ENCODE assay signal across 9 cellular contexts in the genomic region with DNA sequence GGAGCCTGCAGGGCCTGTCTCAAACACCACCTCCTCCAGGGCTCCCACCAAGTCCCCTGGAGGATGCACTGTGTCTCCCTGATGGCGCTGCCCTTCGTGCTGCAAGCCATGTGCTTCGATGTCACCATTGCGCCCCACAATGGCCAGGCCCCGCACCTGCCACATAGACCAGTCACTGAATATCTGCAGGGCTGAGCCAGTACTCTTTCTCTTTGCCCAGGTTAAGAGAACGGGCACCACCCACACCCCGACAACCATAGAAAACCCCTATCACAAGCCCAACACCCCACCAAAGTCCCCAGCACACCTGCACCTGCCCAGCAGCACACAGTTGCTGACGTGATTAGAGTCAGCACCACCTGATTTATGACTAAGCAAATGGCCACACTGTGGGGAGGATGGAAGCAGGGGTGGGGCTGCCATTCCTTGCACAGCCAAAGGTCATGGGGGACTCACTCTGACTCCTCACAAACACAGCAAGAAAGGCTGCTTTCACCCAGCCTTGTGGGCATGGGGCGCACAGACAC.
A peak's percentile ranks its signal among the peaks of the same experiment; 100 is the strongest.
DNase-seq lines count a peak whose midpoint lies in the region; ATAC-seq and TF ChIP-seq lines count a peak whose summit lies in the region.
"Had no signal": no experiment of that assay in that cellular context is flagged by ENCODE, and none has a peak within 500 bp of the region (broad histone marks: within the 10 kb centered on the region; RNA-seq: fewer than 3 reads in every experiment).

No MANE protein-coding gene starts in this region.

- no peaks in the 10 kb centered on the region for H3K36me3 ChIP-seq in mucosa of descending colon (ENCODE audit: low read depth)

- no peaks in the 10 kb centered on the region for H3K9me3 Mint-ChIP-seq in activated CD8-positive, alpha-beta T cell treated with anti-CD3 and anti-CD28 coated beads for 36 hours
- H3K9me3 Mint-ChIP-seq: type B pancreatic cell had no signal

- intact Hi-C loops in activated CD8-positive, alpha-beta T cell treated with anti-CD3 and anti-CD28 coated beads for 36 hours (cut with micrococcal nuclease) = no loop called here
- intact Hi-C loops in mucosa of descending colon (cut with DNase I, micrococcal nuclease) = no loop called here

- no peak overlapping the region for H3K4me3 Mint-ChIP-seq in activated CD8-positive, alpha-beta T cell treated with anti-CD3 and anti-CD28 coated beads for 36 hours
- H3K4me3 Mint-ChIP-seq: type B pancreatic cell had no signal

- no peaks in the 10 kb centered on the region for H3K9me3 ChIP-seq in mucosa of descending colon

- H3K27ac Mint-ChIP-seq in activated CD8-positive, alpha-beta T cell treated with anti-CD3 and anti-CD28 coated beads for 36 hours = no peak overlapping the region
- H3K27ac Mint-ChIP-seq: type B pancreatic cell had no signal

- H3K27me3 Mint-ChIP-seq in activated CD8-positive, alpha-beta T cell treated with anti-CD3 and anti-CD28 coated beads for 36 hours = no peaks in the 10 kb centered on the region
- H3K27me3 Mint-ChIP-seq: type B pancreatic cell had no signal

- TF ChIP-seq CTCF in activated CD8-positive, alpha-beta T cell treated with anti-CD3 and anti-CD28 coated beads for 36 hours (IDR thresholded peaks at IDR 0.05) = no peak
- no peak for TF ChIP-seq CTCF in mucosa of descending colon (IDR thresholded peaks at IDR 0.05)

- peaks cover 20% of the 10 kb centered on the region for H3K4me1 ChIP-seq in mucosa of descending colon (ENCODE audit: low read depth)

- H3K36me3 Mint-ChIP-seq in activated CD8-positive, alpha-beta T cell treated with anti-CD3 and anti-CD28 coated beads for 36 hours (ENCODE audit: low read depth) = peaks cover 12% of the 10 kb centered on the region

- DNase-seq in DMS 273 (lab: John Stamatoyannopoulos, UW; ENCODE audit: unreplicated experiment) (peak; percentile 9), DMS 273 treated with DMSO at 0.1 percent for 48 hours (lab: John Stamatoyannopoulos, UW) (no peak), HT1080 (ENCODE audit: low read depth) (peak; percentile 15), mucosa of descending colon (no peak), NCI-H524 treated with DMSO at 0.1 percent for 48 hours (lab: John Stamatoyannopoulos, UW) (no peak), NOMO-1 (lab: John Stamatoyannopoulos, UW; ENCODE audit: unreplicated experiment in 2 of 2) (no peak)
- DNase-seq in activated CD8-positive, alpha-beta T cell treated with anti-CD3 and anti-CD28 coated beads for 36 hours = peak; percentile 34

- peak; percentile 74 for ATAC-seq in activated CD8-positive, alpha-beta T cell treated with anti-CD3 and anti-CD28 coated beads for 36 hours
- ATAC-seq in mucosa of descending colon (peak; percentile 47), GM21576 (IDR thresholded peaks at IDR 0.05; ENCODE audit: unreplicated experiment) (no peak)

- peaks cover 6% of the 10 kb centered on the region for H3K4me1 Mint-ChIP-seq in activated CD8-positive, alpha-beta T cell treated with anti-CD3 and anti-CD28 coated beads for 36 hours (ENCODE audit: low read depth)

- POLR2A ChIA-PET in activated CD8-positive, alpha-beta T cell treated with anti-CD3 and anti-CD28 coated beads for 36 hours (lab: Charles Lee) = no interaction called here

- CTCF ChIA-PET in activated CD8-positive, alpha-beta T cell treated with anti-CD3 and anti-CD28 coated beads for 36 hours (lab: Charles Lee) = interaction anchor here (0.6 to 0.9 kb wide), 2 partner anchors 10 to 12 kb away, joined by 3 read pairs; no protein-coding TSS in a partner anchor

- H3K4me3 ChIP-seq in mucosa of descending colon = no peak overlapping the region

Comparison
In these comparisons a context has a peak if more than half of its experiments do, and no peak if none do; other contexts are left out.
1. DNase-seq: peak in DMS 273 (single experiment), HT1080 (single experiment) and activated CD8-positive, alpha-beta T cell treated with anti-CD3 and anti-CD28 coated beads for 36 hours (single experiment); none in DMS 273 treated with DMSO at 0.1 percent for 48 hours (single experiment), mucosa of descending colon (0 of 3), NCI-H524 treated with DMSO at 0.1 percent for 48 hours (single experiment) and NOMO-1 (0 of 2).